In the genomic region with DNA sequence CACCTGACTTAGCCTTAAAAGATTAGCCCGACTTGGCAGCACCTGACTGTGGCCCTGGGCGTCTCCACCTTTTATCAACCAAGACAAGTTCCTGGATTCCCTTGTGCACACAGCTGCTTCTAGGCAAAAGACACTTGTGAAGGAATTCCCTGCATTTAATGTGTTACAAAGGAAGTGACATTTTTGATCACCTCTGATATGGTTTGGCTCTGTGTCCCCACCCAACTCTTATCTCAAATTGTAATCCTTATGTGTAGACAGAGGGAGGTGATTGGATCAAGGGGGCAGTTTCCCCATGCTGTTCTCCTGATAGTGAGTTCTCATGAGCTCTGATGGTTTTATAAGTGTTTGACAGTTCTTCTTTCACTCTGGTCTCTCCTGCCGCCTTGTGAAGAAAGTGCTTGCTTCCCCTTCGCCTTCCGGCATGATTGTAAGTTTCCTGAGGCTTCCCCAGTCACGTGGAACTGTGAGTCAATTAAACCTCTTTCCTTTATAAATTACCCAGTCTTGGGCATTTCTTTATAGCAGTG, we compare ENCODE assay signal across 1 cellular context.
TF ChIP-seq lines count a peak whose summit lies in the region.

No MANE protein-coding gene starts in this region.

TF ChIP-seq in K562, 482 proteins besides CTCF, POLR2A, EP300 and RAD21 (continued from another document and continues in another):
- TF ChIP-seq, protein P1, sequence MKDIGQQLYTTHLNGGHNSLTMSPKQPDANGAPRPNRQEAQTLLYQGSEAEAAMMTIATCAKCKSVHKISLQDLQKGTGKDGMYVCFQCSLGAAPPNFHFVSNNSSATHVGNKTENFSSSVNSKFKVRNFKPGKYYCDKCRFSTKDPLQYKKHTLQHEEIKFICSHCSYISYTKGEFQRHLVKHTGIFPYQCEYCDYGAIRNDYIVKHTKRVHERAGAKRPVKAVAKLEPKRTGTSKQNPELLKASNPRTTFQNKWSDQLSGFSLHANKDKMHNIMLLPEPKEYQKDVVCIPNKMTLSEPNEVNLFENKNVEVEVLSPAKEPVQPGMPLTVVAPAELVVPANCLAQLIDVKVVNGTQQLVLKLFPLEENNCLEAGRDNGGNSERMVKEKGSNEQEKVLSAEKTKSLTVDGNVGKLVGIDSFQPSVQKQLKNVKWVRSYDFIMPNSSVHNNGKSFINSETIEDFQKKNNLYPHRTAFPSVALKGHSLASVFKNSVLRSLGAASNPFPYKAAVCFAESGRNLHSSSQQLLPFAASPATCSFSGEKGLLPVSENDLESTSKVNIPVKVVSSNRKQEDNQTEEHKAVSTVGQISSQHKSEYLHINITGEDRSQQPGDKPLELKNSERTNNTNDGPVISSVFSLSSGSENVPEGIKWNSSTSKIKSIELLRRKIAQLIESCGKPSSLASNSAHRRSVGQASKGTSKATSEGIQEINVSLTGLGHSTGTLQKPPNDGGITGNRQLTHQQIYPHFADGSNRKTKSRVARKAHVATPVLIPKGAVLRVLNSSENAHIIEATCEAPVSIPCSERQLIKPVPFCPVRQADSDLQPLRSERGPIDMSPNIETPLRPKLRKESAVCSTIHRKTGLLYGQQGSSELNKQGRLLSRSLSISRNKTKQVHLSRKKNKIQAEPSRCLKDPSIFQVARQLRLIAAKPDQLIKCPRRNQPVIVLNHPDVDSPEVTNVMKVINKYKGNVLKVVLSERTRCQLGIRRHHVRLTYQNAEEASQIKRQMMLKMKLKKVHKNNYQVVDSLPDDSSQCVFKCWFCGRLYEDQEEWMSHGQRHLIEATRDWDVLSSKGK (CRISPR knock-in tag; IDR thresholded peaks at IDR 0.05) = no peak
- TF ChIP-seq, protein P2, sequence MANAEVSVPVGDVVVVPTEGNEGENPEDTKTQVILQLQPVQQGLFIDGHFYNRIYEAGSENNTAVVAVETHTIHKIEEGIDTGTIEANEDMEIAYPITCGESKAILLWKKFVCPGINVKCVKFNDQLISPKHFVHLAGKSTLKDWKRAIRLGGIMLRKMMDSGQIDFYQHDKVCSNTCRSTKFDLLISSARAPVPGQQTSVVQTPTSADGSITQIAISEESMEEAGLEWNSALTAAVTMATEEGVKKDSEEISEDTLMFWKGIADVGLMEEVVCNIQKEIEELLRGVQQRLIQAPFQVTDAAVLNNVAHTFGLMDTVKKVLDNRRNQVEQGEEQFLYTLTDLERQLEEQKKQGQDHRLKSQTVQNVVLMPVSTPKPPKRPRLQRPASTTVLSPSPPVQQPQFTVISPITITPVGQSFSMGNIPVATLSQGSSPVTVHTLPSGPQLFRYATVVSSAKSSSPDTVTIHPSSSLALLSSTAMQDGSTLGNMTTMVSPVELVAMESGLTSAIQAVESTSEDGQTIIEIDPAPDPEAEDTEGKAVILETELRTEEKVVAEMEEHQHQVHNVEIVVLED (CRISPR knock-in tag; IDR thresholded peaks at IDR 0.05) = no peak
- TF ChIP-seq ZFPM2 (CRISPR knock-in tag; IDR thresholded peaks at IDR 0.05) (no peak), CXXC5 (CRISPR knock-in tag; IDR thresholded peaks at IDR 0.05) (peak; percentile 41; the same call in 1 of the 2 replicates), FOXK2 (conservative IDR thresholded peaks at IDR 0.05 in 1 of 2, IDR thresholded peaks at IDR 0.05 in 1 of 2; ENCODE audit: low read depth in 2 of 2) (no peak), KDM4B (IDR thresholded peaks at IDR 0.05; ENCODE audit: borderline replicate concordance in 2 of 2, low read depth in 1 of 2) (no peak), ZNF133 (CRISPR knock-in tag; IDR thresholded peaks at IDR 0.05) (no peak), ILK (tag; IDR thresholded peaks at IDR 0.05; ENCODE audit: borderline replicate concordance, low read depth) (no peak), EP400 (IDR thresholded peaks at IDR 0.05) (peak; percentile 61), NCOA1 (IDR thresholded peaks at IDR 0.05; ENCODE audit: low read depth) (0 out of 2 replicates have a peak, but pooled peaks have one; percentile 32), CEBPB (tag; IDR thresholded peaks at IDR 0.05) (no peak), TAL1 (IDR thresholded peaks at IDR 0.05) (peak; percentile 53), BRF1 (IDR thresholded peaks at IDR 0.05; ENCODE audit: borderline replicate concordance, extremely low read depth, insufficient read length) (no peak), POLR3A (IDR thresholded peaks at IDR 0.05; ENCODE audit: borderline replicate concordance, extremely low read depth, insufficient read depth, insufficient read length) (no peak), MAFG (tag; conservative IDR thresholded peaks at IDR 0.05) (no peak), TCF7L2 (IDR thresholded peaks at IDR 0.05; ENCODE audit: low read depth, low read length) (no peak), XRCC4 (IDR thresholded peaks at IDR 0.05; ENCODE audit: extremely low read depth, insufficient read depth, insufficient read length) (no peak), SMARCB1 (IDR thresholded peaks at IDR 0.05; ENCODE audit: insufficient read length, low read depth) (no peak), ZNF561 (CRISPR knock-in tag; conservative IDR thresholded peaks at IDR 0.05) (no peak), RAD51 (IDR thresholded peaks at IDR 0.05; ENCODE audit: borderline replicate concordance, low read depth) (peak; percentile 78)
- TF ChIP-seq, protein P3, sequence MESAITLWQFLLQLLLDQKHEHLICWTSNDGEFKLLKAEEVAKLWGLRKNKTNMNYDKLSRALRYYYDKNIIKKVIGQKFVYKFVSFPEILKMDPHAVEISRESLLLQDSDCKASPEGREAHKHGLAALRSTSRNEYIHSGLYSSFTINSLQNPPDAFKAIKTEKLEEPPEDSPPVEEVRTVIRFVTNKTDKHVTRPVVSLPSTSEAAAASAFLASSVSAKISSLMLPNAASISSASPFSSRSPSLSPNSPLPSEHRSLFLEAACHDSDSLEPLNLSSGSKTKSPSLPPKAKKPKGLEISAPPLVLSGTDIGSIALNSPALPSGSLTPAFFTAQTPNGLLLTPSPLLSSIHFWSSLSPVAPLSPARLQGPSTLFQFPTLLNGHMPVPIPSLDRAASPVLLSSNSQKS (CRISPR knock-in tag; IDR thresholded peaks at IDR 0.05) = no peak
- TF ChIP-seq, protein P4, sequence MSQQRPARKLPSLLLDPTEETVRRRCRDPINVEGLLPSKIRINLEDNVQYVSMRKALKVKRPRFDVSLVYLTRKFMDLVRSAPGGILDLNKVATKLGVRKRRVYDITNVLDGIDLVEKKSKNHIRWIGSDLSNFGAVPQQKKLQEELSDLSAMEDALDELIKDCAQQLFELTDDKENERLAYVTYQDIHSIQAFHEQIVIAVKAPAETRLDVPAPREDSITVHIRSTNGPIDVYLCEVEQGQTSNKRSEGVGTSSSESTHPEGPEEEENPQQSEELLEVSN (IDR thresholded peaks at IDR 0.05; ENCODE audit: borderline replicate concordance in 1 of 2, extremely low read depth in 1 of 2, insufficient read depth in 1 of 2, insufficient read length in 1 of 2, low read depth in 1 of 2, low read length in 1 of 2, poor library complexity in 1 of 2, severe bottlenecking in 1 of 2) = no peak
- TF ChIP-seq, protein P5, sequence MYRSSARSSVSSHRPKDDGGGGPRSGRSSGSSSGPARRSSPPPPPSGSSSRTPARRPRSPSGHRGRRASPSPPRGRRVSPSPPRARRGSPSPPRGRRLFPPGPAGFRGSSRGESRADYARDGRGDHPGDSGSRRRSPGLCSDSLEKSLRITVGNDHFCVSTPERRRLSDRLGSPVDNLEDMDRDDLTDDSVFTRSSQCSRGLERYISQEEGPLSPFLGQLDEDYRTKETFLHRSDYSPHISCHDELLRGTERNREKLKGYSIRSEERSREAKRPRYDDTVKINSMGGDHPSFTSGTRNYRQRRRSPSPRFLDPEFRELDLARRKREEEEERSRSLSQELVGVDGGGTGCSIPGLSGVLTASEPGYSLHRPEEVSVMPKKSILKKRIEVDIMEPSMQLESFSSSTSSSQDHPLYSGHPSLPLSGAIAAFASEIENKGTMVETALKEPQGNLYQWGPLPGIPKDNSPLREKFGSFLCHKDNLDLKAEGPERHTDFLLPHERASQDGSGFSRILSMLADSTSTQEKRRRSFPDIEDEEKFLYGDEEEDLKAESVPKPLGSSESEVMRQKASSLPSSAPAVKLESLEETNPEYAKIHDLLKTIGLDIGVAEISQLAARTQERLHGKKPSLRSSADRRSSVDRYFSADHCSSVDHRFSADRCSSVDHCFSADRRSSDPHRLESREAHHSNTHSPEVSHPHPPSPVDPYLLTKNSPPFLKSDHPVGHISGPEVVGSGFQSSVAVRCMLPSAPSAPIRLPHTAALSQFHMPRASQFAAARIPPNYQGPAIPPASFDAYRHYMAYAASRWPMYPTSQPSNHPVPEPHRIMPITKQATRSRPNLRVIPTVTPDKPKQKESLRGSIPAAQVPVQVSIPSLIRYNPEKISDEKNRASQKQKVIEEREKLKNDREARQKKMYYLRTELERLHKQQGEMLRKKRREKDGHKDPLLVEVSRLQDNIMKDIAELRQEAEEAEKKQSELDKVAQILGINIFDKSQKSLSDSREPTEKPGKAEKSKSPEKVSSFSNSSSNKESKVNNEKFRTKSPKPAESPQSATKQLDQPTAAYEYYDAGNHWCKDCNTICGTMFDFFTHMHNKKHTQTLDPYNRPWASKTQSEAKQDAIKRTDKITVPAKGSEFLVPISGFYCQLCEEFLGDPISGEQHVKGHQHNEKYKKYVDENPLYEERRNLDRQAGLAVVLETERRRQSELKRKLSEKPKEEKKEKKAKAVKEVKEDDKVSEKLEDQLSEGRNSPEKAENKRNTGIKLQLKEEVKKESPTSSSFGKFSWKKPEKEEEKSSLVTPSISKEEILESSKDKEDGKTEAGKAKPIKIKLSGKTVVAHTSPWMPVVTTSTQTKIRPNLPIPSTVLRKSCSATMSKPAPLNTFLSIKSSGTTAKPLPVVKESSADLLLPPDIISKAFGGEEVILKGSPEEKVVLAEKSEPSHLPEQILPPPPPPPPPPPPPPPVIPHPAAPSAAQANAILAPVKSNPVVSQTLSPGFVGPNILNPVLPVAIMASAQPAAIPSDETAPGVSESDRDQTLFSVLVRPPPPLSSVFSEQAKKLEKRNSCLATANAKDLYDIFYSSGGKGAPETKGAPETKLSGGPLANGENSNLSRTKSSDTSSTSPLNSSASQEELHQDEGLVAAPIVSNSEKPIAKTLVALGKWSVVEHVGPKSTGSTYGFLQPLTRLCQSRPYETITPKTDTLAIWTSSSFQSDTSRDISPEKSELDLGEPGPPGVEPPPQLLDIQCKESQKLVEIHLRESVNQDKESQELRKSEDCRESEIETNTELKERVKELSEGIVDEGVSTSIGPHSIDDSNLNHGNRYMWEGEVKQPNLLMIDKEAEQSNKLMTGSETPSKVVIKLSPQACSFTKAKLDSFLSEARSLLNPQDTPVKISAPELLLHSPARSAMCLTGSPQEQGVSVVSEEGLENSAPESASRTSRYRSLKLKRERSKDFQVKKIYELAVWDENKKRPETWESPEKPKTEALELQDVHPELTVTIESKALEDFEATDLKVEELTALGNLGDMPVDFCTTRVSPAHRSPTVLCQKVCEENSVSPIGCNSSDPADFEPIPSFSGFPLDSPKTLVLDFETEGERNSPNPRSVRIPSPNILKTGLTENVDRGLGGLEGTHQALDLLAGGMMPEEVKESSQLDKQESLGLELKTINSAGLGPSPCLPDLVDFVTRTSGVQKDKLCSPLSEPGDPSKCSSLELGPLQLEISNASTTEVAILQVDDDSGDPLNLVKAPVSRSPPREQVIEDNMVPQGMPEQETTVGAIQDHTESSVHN (IDR thresholded peaks at IDR 0.05; ENCODE audit: borderline replicate concordance in 1 of 2, low read depth in 1 of 2) = no peak
- TF ChIP-seq, protein P6, sequence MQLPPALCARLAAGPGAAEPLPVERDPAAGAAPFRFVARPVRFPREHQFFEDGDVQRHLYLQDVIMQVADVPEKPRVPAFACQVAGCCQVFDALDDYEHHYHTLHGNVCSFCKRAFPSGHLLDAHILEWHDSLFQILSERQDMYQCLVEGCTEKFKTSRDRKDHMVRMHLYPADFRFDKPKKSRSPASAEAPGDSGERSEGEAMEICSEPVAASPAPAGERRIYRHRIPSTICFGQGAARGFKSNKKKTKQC (CRISPR knock-in tag; IDR thresholded peaks at IDR 0.05) = no peak
- TF ChIP-seq, protein P7, sequence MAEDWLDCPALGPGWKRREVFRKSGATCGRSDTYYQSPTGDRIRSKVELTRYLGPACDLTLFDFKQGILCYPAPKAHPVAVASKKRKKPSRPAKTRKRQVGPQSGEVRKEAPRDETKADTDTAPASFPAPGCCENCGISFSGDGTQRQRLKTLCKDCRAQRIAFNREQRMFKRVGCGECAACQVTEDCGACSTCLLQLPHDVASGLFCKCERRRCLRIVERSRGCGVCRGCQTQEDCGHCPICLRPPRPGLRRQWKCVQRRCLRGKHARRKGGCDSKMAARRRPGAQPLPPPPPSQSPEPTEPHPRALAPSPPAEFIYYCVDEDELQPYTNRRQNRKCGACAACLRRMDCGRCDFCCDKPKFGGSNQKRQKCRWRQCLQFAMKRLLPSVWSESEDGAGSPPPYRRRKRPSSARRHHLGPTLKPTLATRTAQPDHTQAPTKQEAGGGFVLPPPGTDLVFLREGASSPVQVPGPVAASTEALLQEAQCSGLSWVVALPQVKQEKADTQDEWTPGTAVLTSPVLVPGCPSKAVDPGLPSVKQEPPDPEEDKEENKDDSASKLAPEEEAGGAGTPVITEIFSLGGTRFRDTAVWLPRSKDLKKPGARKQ (CRISPR knock-in tag; IDR thresholded peaks at IDR 0.05) = no peak
- TF ChIP-seq, protein P8, sequence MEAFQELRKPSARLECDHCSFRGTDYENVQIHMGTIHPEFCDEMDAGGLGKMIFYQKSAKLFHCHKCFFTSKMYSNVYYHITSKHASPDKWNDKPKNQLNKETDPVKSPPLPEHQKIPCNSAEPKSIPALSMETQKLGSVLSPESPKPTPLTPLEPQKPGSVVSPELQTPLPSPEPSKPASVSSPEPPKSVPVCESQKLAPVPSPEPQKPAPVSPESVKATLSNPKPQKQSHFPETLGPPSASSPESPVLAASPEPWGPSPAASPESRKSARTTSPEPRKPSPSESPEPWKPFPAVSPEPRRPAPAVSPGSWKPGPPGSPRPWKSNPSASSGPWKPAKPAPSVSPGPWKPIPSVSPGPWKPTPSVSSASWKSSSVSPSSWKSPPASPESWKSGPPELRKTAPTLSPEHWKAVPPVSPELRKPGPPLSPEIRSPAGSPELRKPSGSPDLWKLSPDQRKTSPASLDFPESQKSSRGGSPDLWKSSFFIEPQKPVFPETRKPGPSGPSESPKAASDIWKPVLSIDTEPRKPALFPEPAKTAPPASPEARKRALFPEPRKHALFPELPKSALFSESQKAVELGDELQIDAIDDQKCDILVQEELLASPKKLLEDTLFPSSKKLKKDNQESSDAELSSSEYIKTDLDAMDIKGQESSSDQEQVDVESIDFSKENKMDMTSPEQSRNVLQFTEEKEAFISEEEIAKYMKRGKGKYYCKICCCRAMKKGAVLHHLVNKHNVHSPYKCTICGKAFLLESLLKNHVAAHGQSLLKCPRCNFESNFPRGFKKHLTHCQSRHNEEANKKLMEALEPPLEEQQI (IDR thresholded peaks at IDR 0.05) = peak; percentile 38
- TF ChIP-seq, protein P9, sequence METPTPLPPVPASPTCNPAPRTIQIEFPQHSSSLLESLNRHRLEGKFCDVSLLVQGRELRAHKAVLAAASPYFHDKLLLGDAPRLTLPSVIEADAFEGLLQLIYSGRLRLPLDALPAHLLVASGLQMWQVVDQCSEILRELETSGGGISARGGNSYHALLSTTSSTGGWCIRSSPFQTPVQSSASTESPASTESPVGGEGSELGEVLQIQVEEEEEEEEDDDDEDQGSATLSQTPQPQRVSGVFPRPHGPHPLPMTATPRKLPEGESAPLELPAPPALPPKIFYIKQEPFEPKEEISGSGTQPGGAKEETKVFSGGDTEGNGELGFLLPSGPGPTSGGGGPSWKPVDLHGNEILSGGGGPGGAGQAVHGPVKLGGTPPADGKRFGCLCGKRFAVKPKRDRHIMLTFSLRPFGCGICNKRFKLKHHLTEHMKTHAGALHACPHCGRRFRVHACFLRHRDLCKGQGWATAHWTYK (CRISPR knock-in tag; IDR thresholded peaks at IDR 0.05) = no peak
